In the genomic region with DNA sequence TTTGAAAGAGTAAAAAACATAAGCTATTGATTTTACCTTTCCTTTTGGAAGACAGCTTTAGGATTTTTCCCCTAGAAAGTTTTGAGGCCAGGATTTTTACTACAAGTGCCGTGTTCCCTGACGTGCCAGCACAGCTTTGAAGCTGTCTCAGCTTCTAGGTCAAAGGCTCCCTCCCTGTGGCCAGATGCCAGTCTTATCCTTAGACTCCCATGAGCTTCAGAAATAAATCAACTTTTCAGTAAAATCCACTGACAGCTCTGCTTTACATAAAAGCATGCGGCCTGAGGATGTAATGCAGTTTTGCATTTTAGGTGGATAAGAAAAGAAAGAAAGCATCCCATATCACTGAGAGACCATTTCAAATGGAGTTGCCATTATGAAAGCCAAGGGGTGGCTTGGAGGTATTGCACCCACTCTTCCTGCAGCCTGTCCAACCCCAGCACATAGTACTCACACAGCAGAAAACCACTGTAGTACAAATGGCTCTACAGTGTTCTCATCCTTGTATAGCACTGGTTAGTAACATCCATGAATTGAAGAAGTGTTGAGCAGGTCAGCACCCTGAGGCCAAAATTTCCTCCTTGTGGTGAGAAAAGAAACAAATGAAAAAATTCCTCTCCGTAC, we compare ENCODE assay signal across 13 cellular contexts. TPM values are rescaled to one million over a fixed set of nuclear protein-coding genes. Genes with fewer than 3 reads are reported as not detected.
A peak's percentile ranks its signal among the peaks of the same experiment; 100 is the strongest.
DNase-seq lines count a peak whose midpoint lies in the region; ATAC-seq and TF ChIP-seq lines count a peak whose summit lies in the region.
"Had no signal": no experiment of that assay in that cellular context is flagged by ENCODE, and none has a peak within 500 bp of the region (broad histone marks: within the 10 kb centered on the region; RNA-seq: fewer than 3 reads in every experiment).

No MANE protein-coding gene starts in this region.

- H3K4me3 ChIP-seq in breast epithelium, result no peak overlapping the region
- no peak overlapping the region for H3K4me3 ChIP-seq in testis
- H3K4me3 ChIP-seq: left lung had no signal

- H3K27ac ChIP-seq in breast epithelium (no peak overlapping the region), testis (no peak overlapping the region)
- H3K27ac ChIP-seq: left lung had no signal

- peak in 2 of 3 donors; percentile 11 to 15 for TF ChIP-seq CTCF in breast epithelium (IDR thresholded peaks at IDR 0.05)
- TF ChIP-seq CTCF in MCF 10A (IDR thresholded peaks at IDR 0.05; ENCODE audit: unreplicated experiment), result no peak
- peak; percentile 42 for TF ChIP-seq CTCF in glutamatergic neuron (IDR thresholded peaks at IDR 0.05; ENCODE audit: partially characterized antibody, unreplicated experiment)
- peak in 2 of 3 experiments; percentile 8 to 28 for TF ChIP-seq CTCF in testis (IDR thresholded peaks at IDR 0.05)

- DNase-seq in breast epithelium (ENCODE audit: low spot score in 2 of 2) (no peak), MCF 10A (ENCODE audit: unreplicated experiment) (no peak), SK-MEL-5 (ENCODE audit: low read depth, low spot score) (peak; percentile 40), glutamatergic neuron (no peak), testis (peak; percentile 65)
- DNase-seq: activated naive CD4-positive, alpha-beta T cell treated with anti-CD3 and anti-CD28 coated beads, Interleukin-2, amount 10 ng/mL, durations not matched to agents 7 days and 5 days; GOT3; left lung; nephron progenitor cell had no signal

- H3K27ac Mint-ChIP-seq in MCF 10A (ENCODE audit: low read depth, unreplicated experiment) (no peak overlapping the region), glutamatergic neuron (ENCODE audit: unreplicated experiment) (no peak overlapping the region)
- H3K27ac Mint-ChIP-seq: activated naive CD4-positive, alpha-beta T cell treated with anti-CD3 and anti-CD28 coated beads, Interleukin-2, amount 10 ng/mL, durations not matched to agents 7 days and 5 days; nephron progenitor cell had no signal

- H3K4me1 ChIP-seq in breast epithelium (no peaks in the 10 kb centered on the region), testis (no peaks in the 10 kb centered on the region)
- H3K4me1 ChIP-seq: left lung had no signal

- H3K4me3 Mint-ChIP-seq in MCF 10A (ENCODE audit: unreplicated experiment), result no peak overlapping the region
- H3K4me3 Mint-ChIP-seq in glutamatergic neuron (ENCODE audit: unreplicated experiment), result no peak overlapping the region
- H3K4me3 Mint-ChIP-seq: activated naive CD4-positive, alpha-beta T cell treated with anti-CD3 and anti-CD28 coated beads, Interleukin-2, amount 10 ng/mL, durations not matched to agents 7 days and 5 days; central memory CD8-positive, alpha-beta T cell; nephron progenitor cell had no signal

- no peaks in the 10 kb centered on the region for H3K36me3 Mint-ChIP-seq in MCF 10A (ENCODE audit: insufficient read depth, unreplicated experiment)
- peaks cover 4% of the 10 kb centered on the region for H3K36me3 Mint-ChIP-seq in glutamatergic neuron (ENCODE audit: unreplicated experiment)
- H3K36me3 Mint-ChIP-seq: activated naive CD4-positive, alpha-beta T cell treated with anti-CD3 and anti-CD28 coated beads, Interleukin-2, amount 10 ng/mL, durations not matched to agents 7 days and 5 days had no signal

- intact Hi-C loops in breast epithelium (cut with DNase I; ENCODE audit: low total_unique reads) (no loop called here), MCF 10A (cut with micrococcal nuclease) (no loop called here), testis (cut with DNase I; ENCODE audit: low total_unique reads) (no loop called here)

- 57 to 68% methylated on average over 4 of the region's 4 CpGs for WGBS in testis, 2 donors

- no peak for TF ChIP-seq POLR2A in breast epithelium (IDR thresholded peaks at IDR 0.05)
- TF ChIP-seq POLR2A in testis (IDR thresholded peaks at IDR 0.05), result no peak

- in situ Hi-C loops in SK-MEL-5 (cut with HindIII; ENCODE audit: low pct_unique_long_range_greater_than_20kb, low sequenced_read_pairs), result no loop called here

- no peaks in the 10 kb centered on the region for H3K27me3 ChIP-seq in breast epithelium
- H3K27me3 ChIP-seq in testis, result no peaks in the 10 kb centered on the region
- H3K27me3 ChIP-seq: left lung had no signal

- POLR2A ChIA-PET in MCF 10A (lab: Yijun Ruan, JAX), result interaction anchor here (2.1 kb wide), 1 partner anchor 13 kb away, joined by 7 read pairs; no protein-coding TSS in a partner anchor

- ATAC-seq in HG03025 (IDR thresholded peaks at IDR 0.05; ENCODE audit: low FRiP score, unreplicated experiment) (no peak), GM18517 (IDR thresholded peaks at IDR 0.05; ENCODE audit: unreplicated experiment) (no peak), GM21737 (IDR thresholded peaks at IDR 0.05; ENCODE audit: unreplicated experiment) (no peak)
- ATAC-seq: left lung had no signal

- H3K27me3 Mint-ChIP-seq in MCF 10A (ENCODE audit: insufficient read depth, unreplicated experiment) (no peaks in the 10 kb centered on the region), glutamatergic neuron (ENCODE audit: unreplicated experiment) (peaks cover 2% of the 10 kb centered on the region)
- H3K27me3 Mint-ChIP-seq: central memory CD8-positive, alpha-beta T cell had no signal

- no TSS peak for BruUV-seq in MCF 10A (replicated peaks; lab: Mats Ljungman, UMichigan)

- CTCF ChIA-PET in MCF 10A (lab: Yijun Ruan, JAX), result interaction anchor here (0.7 kb wide), 2 partner anchors 151 to 281 kb away, joined by 3 read pairs; no protein-coding TSS in a partner anchor

- no peaks in the 10 kb centered on the region for H3K9me3 Mint-ChIP-seq in MCF 10A (ENCODE audit: unreplicated experiment)
- no peaks in the 10 kb centered on the region for H3K9me3 Mint-ChIP-seq in glutamatergic neuron (ENCODE audit: unreplicated experiment)
- H3K9me3 Mint-ChIP-seq: activated naive CD4-positive, alpha-beta T cell treated with anti-CD3 and anti-CD28 coated beads, Interleukin-2, amount 10 ng/mL, durations not matched to agents 7 days and 5 days; central memory CD8-positive, alpha-beta T cell; nephron progenitor cell had no signal

- H3K9me3 ChIP-seq in breast epithelium, result no peaks in the 10 kb centered on the region
- no peaks in the 10 kb centered on the region for H3K9me3 ChIP-seq in testis
- H3K9me3 ChIP-seq: left lung had no signal

- H3K4me1 Mint-ChIP-seq in MCF 10A (ENCODE audit: insufficient read depth, unreplicated experiment) (no peaks in the 10 kb centered on the region), glutamatergic neuron (ENCODE audit: low read depth, unreplicated experiment) (no peaks in the 10 kb centered on the region)

- H3K36me3 ChIP-seq in breast epithelium (no peaks in the 10 kb centered on the region), testis (ENCODE audit: low read depth, missing control alignments) (no peaks in the 10 kb centered on the region)
- H3K36me3 ChIP-seq: left lung had no signal

RNA-seq across cellular contexts. Expression of gene ATXN1, which starts 15.2 kb away (rescaled TPM):
- total RNA-seq in breast epithelium (10 to 100 TPM; 26.7 to 63.2 (median 37.4) TPM), MCF 10A (2022) (16.5 and 34.5 TPM in 2 replicates), glutamatergic neuron (ENCODE audit: unreplicated experiment) (15.5 TPM), testis (10 to 100 TPM; 64.3 to 84.1 TPM)
- 13.4 and 17.2 TPM in 2 replicates for total RNA-seq in SK-MEL-5 (2014; rRNA removed; shearing (Covaris generic))
- 9.8 and 20.6 TPM in 2 replicates for polyA plus RNA-seq in SK-MEL-5 (2015; cell fraction: cytosol; rRNA removed)
- polyA plus RNA-seq in SK-MEL-5 (2015; cell fraction: nucleus; rRNA removed), result 36.2 and 46.0 TPM in 2 replicates
- 12.8 TPM for polyA plus RNA-seq in testis (ENCODE audit: insufficient read depth, low read depth, low replicate concordance)

Comparison
In these comparisons a context has a peak if more than half of its experiments do, and no peak if none do; other contexts are left out.
1. DNase-seq: peak in SK-MEL-5 (single experiment) and testis (single experiment); none in breast epithelium (0 of 2), MCF 10A (single experiment) and glutamatergic neuron (single experiment).